ENCODE assay signal across 2 cellular contexts in the genomic region with DNA sequence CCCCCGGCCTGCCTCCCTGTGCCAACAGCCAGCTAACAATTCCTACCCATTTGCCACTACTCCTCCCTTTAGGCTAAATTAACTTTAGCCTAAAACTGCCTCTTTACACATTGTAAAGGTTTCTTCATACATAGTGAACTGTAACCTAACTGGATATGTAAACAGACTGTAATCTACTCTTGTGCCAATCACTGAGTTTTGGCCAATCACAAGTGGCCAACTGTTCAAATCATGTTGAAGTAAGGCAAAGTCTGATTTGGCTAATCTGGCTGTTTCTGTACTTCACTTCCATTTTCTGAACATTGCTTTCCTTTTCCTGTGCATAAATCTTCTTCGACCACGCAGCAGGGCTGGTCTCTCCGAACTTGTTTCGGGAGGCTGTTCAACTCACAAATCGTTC.
TF ChIP-seq lines count a peak whose summit lies in the region.

No MANE protein-coding gene starts in this region.

TF ChIP-seq in HEK293T, 16 proteins besides CTCF, POLR2A, EP300 and RAD21:
- TF ChIP-seq, protein P1, sequence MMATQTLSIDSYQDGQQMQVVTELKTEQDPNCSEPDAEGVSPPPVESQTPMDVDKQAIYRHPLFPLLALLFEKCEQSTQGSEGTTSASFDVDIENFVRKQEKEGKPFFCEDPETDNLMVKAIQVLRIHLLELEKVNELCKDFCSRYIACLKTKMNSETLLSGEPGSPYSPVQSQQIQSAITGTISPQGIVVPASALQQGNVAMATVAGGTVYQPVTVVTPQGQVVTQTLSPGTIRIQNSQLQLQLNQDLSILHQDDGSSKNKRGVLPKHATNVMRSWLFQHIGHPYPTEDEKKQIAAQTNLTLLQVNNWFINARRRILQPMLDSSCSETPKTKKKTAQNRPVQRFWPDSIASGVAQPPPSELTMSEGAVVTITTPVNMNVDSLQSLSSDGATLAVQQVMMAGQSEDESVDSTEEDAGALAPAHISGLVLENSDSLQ (IDR thresholded peaks at IDR 0.05), result peak; percentile 38; the same call in 1 of the 2 replicates
- TF ChIP-seq TARDBP (IDR thresholded peaks at IDR 0.05), result no peak

TF ChIP-seq in H1, 55 proteins besides CTCF, POLR2A, EP300 and RAD21 (continued from another document):
- TF ChIP-seq CEBPB (IDR thresholded peaks at IDR 0.05; ENCODE audit: low read depth, low read length) (no peak), KDM1A (IDR thresholded peaks at IDR 0.05; ENCODE audit: borderline replicate concordance, low read length) (no peak), FOSL1 (IDR thresholded peaks at IDR 0.05; ENCODE audit: insufficient read depth, low read depth, low read length) (no peak), CBX5 (IDR thresholded peaks at IDR 0.05; ENCODE audit: low read depth, low read length) (no peak), JUND (IDR thresholded peaks at IDR 0.05; ENCODE audit: low read length) (no peak), SUZ12 (IDR thresholded peaks at IDR 0.05; ENCODE audit: low read length) (no peak), HDAC6 (IDR thresholded peaks at IDR 0.05; ENCODE audit: low read depth, low read length) (no peak), EZH2 (IDR thresholded peaks at IDR 0.05; ENCODE audit: low read depth, low read length, severe bottlenecking) (no peak), SIN3A (conservative IDR thresholded peaks at IDR 0.05 in 1 of 2, IDR thresholded peaks at IDR 0.05 in 1 of 2; ENCODE audit: low read depth in 1 of 2, low read length in 2 of 2) (no peak), JUN (IDR thresholded peaks at IDR 0.05; ENCODE audit: low read depth, low read length) (no peak), POU5F1 (IDR thresholded peaks at IDR 0.05; ENCODE audit: low read depth, low read length) (no peak), NANOG (IDR thresholded peaks at IDR 0.05; ENCODE audit: insufficient read depth, low read depth, low read length, poor library complexity, severe bottlenecking) (no peak)
- TF ChIP-seq, protein P2, sequence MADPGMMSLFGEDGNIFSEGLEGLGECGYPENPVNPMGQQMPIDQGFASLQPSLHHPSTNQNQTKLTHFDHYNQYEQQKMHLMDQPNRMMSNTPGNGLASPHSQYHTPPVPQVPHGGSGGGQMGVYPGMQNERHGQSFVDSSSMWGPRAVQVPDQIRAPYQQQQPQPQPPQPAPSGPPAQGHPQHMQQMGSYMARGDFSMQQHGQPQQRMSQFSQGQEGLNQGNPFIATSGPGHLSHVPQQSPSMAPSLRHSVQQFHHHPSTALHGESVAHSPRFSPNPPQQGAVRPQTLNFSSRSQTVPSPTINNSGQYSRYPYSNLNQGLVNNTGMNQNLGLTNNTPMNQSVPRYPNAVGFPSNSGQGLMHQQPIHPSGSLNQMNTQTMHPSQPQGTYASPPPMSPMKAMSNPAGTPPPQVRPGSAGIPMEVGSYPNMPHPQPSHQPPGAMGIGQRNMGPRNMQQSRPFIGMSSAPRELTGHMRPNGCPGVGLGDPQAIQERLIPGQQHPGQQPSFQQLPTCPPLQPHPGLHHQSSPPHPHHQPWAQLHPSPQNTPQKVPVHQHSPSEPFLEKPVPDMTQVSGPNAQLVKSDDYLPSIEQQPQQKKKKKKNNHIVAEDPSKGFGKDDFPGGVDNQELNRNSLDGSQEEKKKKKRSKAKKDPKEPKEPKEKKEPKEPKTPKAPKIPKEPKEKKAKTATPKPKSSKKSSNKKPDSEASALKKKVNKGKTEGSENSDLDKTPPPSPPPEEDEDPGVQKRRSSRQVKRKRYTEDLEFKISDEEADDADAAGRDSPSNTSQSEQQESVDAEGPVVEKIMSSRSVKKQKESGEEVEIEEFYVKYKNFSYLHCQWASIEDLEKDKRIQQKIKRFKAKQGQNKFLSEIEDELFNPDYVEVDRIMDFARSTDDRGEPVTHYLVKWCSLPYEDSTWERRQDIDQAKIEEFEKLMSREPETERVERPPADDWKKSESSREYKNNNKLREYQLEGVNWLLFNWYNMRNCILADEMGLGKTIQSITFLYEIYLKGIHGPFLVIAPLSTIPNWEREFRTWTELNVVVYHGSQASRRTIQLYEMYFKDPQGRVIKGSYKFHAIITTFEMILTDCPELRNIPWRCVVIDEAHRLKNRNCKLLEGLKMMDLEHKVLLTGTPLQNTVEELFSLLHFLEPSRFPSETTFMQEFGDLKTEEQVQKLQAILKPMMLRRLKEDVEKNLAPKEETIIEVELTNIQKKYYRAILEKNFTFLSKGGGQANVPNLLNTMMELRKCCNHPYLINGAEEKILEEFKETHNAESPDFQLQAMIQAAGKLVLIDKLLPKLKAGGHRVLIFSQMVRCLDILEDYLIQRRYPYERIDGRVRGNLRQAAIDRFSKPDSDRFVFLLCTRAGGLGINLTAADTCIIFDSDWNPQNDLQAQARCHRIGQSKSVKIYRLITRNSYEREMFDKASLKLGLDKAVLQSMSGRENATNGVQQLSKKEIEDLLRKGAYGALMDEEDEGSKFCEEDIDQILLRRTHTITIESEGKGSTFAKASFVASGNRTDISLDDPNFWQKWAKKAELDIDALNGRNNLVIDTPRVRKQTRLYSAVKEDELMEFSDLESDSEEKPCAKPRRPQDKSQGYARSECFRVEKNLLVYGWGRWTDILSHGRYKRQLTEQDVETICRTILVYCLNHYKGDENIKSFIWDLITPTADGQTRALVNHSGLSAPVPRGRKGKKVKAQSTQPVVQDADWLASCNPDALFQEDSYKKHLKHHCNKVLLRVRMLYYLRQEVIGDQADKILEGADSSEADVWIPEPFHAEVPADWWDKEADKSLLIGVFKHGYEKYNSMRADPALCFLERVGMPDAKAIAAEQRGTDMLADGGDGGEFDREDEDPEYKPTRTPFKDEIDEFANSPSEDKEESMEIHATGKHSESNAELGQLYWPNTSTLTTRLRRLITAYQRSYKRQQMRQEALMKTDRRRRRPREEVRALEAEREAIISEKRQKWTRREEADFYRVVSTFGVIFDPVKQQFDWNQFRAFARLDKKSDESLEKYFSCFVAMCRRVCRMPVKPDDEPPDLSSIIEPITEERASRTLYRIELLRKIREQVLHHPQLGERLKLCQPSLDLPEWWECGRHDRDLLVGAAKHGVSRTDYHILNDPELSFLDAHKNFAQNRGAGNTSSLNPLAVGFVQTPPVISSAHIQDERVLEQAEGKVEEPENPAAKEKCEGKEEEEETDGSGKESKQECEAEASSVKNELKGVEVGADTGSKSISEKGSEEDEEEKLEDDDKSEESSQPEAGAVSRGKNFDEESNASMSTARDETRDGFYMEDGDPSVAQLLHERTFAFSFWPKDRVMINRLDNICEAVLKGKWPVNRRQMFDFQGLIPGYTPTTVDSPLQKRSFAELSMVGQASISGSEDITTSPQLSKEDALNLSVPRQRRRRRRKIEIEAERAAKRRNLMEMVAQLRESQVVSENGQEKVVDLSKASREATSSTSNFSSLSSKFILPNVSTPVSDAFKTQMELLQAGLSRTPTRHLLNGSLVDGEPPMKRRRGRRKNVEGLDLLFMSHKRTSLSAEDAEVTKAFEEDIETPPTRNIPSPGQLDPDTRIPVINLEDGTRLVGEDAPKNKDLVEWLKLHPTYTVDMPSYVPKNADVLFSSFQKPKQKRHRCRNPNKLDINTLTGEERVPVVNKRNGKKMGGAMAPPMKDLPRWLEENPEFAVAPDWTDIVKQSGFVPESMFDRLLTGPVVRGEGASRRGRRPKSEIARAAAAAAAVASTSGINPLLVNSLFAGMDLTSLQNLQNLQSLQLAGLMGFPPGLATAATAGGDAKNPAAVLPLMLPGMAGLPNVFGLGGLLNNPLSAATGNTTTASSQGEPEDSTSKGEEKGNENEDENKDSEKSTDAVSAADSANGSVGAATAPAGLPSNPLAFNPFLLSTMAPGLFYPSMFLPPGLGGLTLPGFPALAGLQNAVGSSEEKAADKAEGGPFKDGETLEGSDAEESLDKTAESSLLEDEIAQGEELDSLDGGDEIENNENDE (IDR thresholded peaks at IDR 0.05; ENCODE audit: insufficient replicate concordance, low read length), result no peak
TF ChIP-seq in H1: peak in this region for 0.
